ENCODE assay signal across 27 cellular contexts in the genomic region with DNA sequence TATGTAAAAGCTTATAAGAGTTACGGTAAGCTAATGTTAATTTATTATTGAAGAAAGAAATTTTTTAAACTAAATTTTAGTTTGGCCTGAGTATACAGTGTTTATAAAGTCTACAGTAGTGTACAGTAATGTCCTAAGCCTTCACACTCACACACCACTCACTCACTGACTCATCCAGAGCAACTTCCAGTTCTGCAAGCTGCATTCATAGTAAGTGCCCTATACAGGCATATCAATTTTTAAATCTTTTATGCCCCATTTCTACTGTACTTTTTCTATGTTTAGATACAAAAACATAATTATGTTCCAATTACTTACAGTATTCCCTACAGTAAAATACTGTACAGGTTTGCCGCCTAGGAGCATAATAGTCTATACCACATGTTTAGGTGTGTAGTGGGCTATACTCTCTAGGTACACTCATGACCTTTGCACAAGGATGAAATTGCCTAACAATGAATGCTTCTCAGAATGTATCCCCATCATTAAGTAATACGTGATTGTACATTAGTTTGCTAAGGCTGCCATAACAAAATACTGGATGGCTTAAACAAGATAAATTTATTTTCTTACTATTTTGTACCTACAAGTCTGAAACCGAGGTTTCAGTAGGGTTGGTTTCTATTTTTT.
DNase-seq lines count a peak whose midpoint lies in the region; ATAC-seq and TF ChIP-seq lines count a peak whose summit lies in the region.
"Had no signal": no experiment of that assay in that cellular context is flagged by ENCODE, and none has a peak within 500 bp of the region (broad histone marks: within the 10 kb centered on the region; RNA-seq: fewer than 3 reads in every experiment).

No MANE protein-coding gene starts in this region.

- H3K4me2 ChIP-seq in SK-N-SH (no peak overlapping the region), smooth muscle cell (no peak overlapping the region)

- no peak for ATAC-seq in SK-N-SH treated with all-trans-retinoic acid at 6 μM for 48 hours
- ATAC-seq in esophagus mucosa = peak; percentile 65
- no peak for ATAC-seq in HG03565 (IDR thresholded peaks at IDR 0.05; ENCODE audit: unreplicated experiment)
- ATAC-seq: activated CD8-positive, alpha-beta memory T cell treated with anti-CD3 and anti-CD28 coated beads, Interleukin-2, amount 10 ng/mL, durations not matched to agents 7 days and 5 days; activated T-cell treated with anti-CD3 and anti-CD28 coated beads, Interleukin-2, amount 50 U/mL, for 72 hours; sciatic nerve; upper lobe of right lung had no signal

- H3K9me3 ChIP-seq in SK-N-SH = no peaks in the 10 kb centered on the region
- no peaks in the 10 kb centered on the region for H3K9me3 ChIP-seq in smooth muscle cell (replicated peaks; ENCODE audit: low read depth)
- H3K9me3 ChIP-seq: upper lobe of right lung had no signal

- POLR2A ChIA-PET in SK-N-SH (lab: Yijun Ruan, JAX) = no interaction called here

- H3K27ac ChIP-seq in SK-N-SH (ENCODE audit: low read depth in 2 of 2, low read length in 1 of 2) = no peak overlapping the region
- peak overlapping the region; percentile 33 for H3K27ac ChIP-seq in smooth muscle cell (ENCODE audit: low read depth)
- H3K27ac ChIP-seq: 22Rv1, HL-60, RWPE1, SK-N-MC, upper lobe of right lung, VCaP had no signal

- TF ChIP-seq CTCF in SK-N-SH (IDR thresholded peaks at IDR 0.05) (no peak), smooth muscle cell (IDR thresholded peaks at IDR 0.05; ENCODE audit: borderline replicate concordance, insufficient read depth, poor library complexity, severe bottlenecking) (no peak)

- WGBS in SK-N-SH (ENCODE audit: low lambda C conversion rate) = 41% methylated on average over 4 of the region's 4 CpGs
- WGBS in smooth muscle cell (ENCODE audit: low lambda C conversion rate) = 94% methylated on average over 4 of the region's 4 CpGs

- H3K4me3 ChIP-seq in SK-N-SH (ENCODE audit: low read depth in 2 of 2, low read length in 1 of 2) (no peak overlapping the region; a peak in 1 of 4 replicates), smooth muscle cell (no peak overlapping the region)
- H3K4me3 ChIP-seq: lung, SK-N-MC, upper lobe of right lung had no signal

- no peak for DNase-seq in SK-N-SH
- DNase-seq in amniotic epithelial cell (ENCODE audit: low read depth) = peak; percentile 55
- no peak for DNase-seq in smooth muscle cell (lab: John Stamatoyannopoulos, UW; ENCODE audit: unreplicated experiment)
- DNase-seq in HK-2 (ENCODE audit: unreplicated experiment) = no peak
- no peak for DNase-seq in NCI-H2029 (lab: John Stamatoyannopoulos, UW)
- DNase-seq: activated CD4-positive, alpha-beta T cell treated with anti-CD3 and anti-CD28 coated beads, Interleukin-2, amount 10 ng/mL, durations not matched to agents 7 days and 5 days; activated CD8-positive, alpha-beta memory T cell treated with anti-CD3 and anti-CD28 coated beads, Interleukin-2, amount 10 ng/mL, durations not matched to agents 7 days and 5 days; activated naive CD4-positive, alpha-beta T cell treated with Interleukin-2 at 50 U/mL for 16 hours; activated T-cell treated with anti-CD3 and anti-CD28 coated beads, Interleukin-2, amount 50 U/mL, for 72 hours; cerebellar nuclear complex; DMS79 treated with DMSO at 0.1 percent for 48 hours; NCI-H1105; NCI-H1930; NCI-H2227 treated with DMSO at 0.1 percent for 48 hours; NCI-H748 treated with DMSO at 0.1 percent for 48 hours; substantia nigra; upper lobe of right lung had no signal

- no peaks in the 10 kb centered on the region for H4K20me1 ChIP-seq in SK-N-SH (ENCODE audit: insufficient read depth)
- no peaks in the 10 kb centered on the region for H4K20me1 ChIP-seq in smooth muscle cell (ENCODE audit: low read depth)

- H3K9ac ChIP-seq in SK-N-SH (no peak overlapping the region), smooth muscle cell (ENCODE audit: low read depth) (no peak overlapping the region)

- CTCF ChIA-PET in SK-N-SH (lab: Yijun Ruan, JAX) = no interaction called here

- H3K4me1 ChIP-seq in SK-N-SH (ENCODE audit: control insufficient read depth in 1 of 2, insufficient read depth in 2 of 2, low read depth in 1 of 2, low read length in 1 of 2) (no peaks in the 10 kb centered on the region), smooth muscle cell (ENCODE audit: low read depth) (no peaks in the 10 kb centered on the region)
- H3K4me1 ChIP-seq: upper lobe of right lung had no signal

- no peak for TF ChIP-seq EP300 in SK-N-SH (IDR thresholded peaks at IDR 0.05; ENCODE audit: borderline replicate concordance in 1 of 2, low read depth in 1 of 2, low read length in 1 of 2)

- H3F3A ChIP-seq in SK-N-SH (replicated peaks; ENCODE audit: insufficient read depth) = no peaks in the 10 kb centered on the region
- no peaks in the 10 kb centered on the region for H3F3A ChIP-seq in smooth muscle cell (ENCODE audit: low read depth)

- H3K36me3 ChIP-seq in SK-N-SH (replicated peaks in 1 of 2; ENCODE audit: control insufficient read depth in 1 of 2, insufficient read depth in 2 of 2, low read length in 1 of 2) (no peaks in the 10 kb centered on the region), smooth muscle cell (ENCODE audit: low read depth) (no peaks in the 10 kb centered on the region)
- H3K36me3 ChIP-seq: upper lobe of right lung had no signal

- no peaks in the 10 kb centered on the region for H3K9me2 ChIP-seq in SK-N-SH

- no peak for TF ChIP-seq RAD21 in SK-N-SH (IDR thresholded peaks at IDR 0.05; ENCODE audit: low read length)

- H3K27me3 ChIP-seq in SK-N-SH (ENCODE audit: insufficient read depth) (no peaks in the 10 kb centered on the region), smooth muscle cell (ENCODE audit: low read depth) (no peaks in the 10 kb centered on the region)
- H3K27me3 ChIP-seq: upper lobe of right lung had no signal

- H2AFZ ChIP-seq in SK-N-SH (ENCODE audit: low read depth) = no peak overlapping the region
- H2AFZ ChIP-seq in smooth muscle cell (ENCODE audit: low read depth) = no peak overlapping the region

- H3K79me2 ChIP-seq in SK-N-SH (ENCODE audit: insufficient read depth) (no peaks in the 10 kb centered on the region), smooth muscle cell (ENCODE audit: low read depth) (no peaks in the 10 kb centered on the region)

TF ChIP-seq in SK-N-SH, 30 proteins besides CTCF, POLR2A, EP300 and RAD21 (continues in another document):
- TF ChIP-seq, protein P1, sequence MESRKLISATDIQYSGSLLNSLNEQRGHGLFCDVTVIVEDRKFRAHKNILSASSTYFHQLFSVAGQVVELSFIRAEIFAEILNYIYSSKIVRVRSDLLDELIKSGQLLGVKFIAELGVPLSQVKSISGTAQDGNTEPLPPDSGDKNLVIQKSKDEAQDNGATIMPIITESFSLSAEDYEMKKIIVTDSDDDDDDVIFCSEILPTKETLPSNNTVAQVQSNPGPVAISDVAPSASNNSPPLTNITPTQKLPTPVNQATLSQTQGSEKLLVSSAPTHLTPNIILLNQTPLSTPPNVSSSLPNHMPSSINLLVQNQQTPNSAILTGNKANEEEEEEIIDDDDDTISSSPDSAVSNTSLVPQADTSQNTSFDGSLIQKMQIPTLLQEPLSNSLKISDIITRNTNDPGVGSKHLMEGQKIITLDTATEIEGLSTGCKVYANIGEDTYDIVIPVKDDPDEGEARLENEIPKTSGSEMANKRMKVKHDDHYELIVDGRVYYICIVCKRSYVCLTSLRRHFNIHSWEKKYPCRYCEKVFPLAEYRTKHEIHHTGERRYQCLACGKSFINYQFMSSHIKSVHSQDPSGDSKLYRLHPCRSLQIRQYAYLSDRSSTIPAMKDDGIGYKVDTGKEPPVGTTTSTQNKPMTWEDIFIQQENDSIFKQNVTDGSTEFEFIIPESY (IDR thresholded peaks at IDR 0.05; ENCODE audit: borderline replicate concordance, low read depth) = no peak
- TF ChIP-seq TAF1 (IDR thresholded peaks at IDR 0.05; ENCODE audit: borderline replicate concordance, low read depth, low read length) (no peak), RXRA (IDR thresholded peaks at IDR 0.05; ENCODE audit: borderline replicate concordance, low read depth) (no peak), USF2 (IDR thresholded peaks at IDR 0.05; ENCODE audit: borderline replicate concordance, low read depth, low read length) (no peak), TCF12 (IDR thresholded peaks at IDR 0.05) (no peak)

TF ChIP-seq in SK-N-SH treated with all-trans-retinoic acid at 6 μM for 48 hours, 23 proteins besides CTCF, POLR2A, EP300 and RAD21:
- TF ChIP-seq ZNF70 (CRISPR knock-in tag; IDR thresholded peaks at IDR 0.05) = no peak
TF ChIP-seq in SK-N-SH treated with all-trans-retinoic acid at 6 μM for 48 hours: peak in this region for 0.
